Comparison of ENCODE assay signal across 8 cellular contexts in genomic region chr4:146175541-146176453, GRCh38.
DNase-seq lines count a peak whose midpoint lies in the region; ATAC-seq and TF ChIP-seq lines count a peak whose summit lies in the region.

TSS of gene LSM6 (plus strand) at chr4:146175718. CDS start at chr4:146182922, 7,204 bp downstream.

- H3K27me3 ChIP-seq in neuron (ENCODE audit: insufficient read depth, low read length) (no peaks in the 10 kb centered on the region), subcutaneous abdominal adipose tissue (ENCODE audit: control insufficient read depth in 5 of 5, insufficient read depth in 4 of 5, low read length in 5 of 5) (no peaks in the 10 kb centered on the region)

- H3K4me3 ChIP-seq in foreskin fibroblast (ENCODE audit: low read depth in 1 of 2, low read length in 2 of 2) (peak within 1 kb of the TSS; percentile 70 to 74), neuron (ENCODE audit: low read length) (peak within 1 kb of the TSS; percentile 92), subcutaneous abdominal adipose tissue (ENCODE audit: low read depth in 1 of 5, low read length in 5 of 5) (peak within 1 kb of the TSS; percentile 89 to 95 (median 91))

- ATAC-seq in GM21737 (IDR thresholded peaks at IDR 0.05; ENCODE audit: unreplicated experiment) = peak; percentile 92

- H3K27ac ChIP-seq in KOPT-K1 (ENCODE audit: low read depth, low read length, poor library complexity, severe bottlenecking) (peak within 1 kb of the TSS; percentile 80), subcutaneous abdominal adipose tissue (ENCODE audit: low read depth, low read length) (peak within 1 kb of the TSS; percentile 92)

- peaks cover 24% of the 10 kb centered on the region for H3K4me1 ChIP-seq in neuron (ENCODE audit: insufficient read depth, low read length)
- H3K4me1 ChIP-seq in subcutaneous abdominal adipose tissue (ENCODE audit: control insufficient read depth in 5 of 5, insufficient read depth in 5 of 5, low read length in 5 of 5) = peaks cover 2 to 49% (median 42%) of the 10 kb centered on the region in 5 donors

- peaks cover 8% of the 10 kb centered on the region; the same call in 1 of the 2 replicates for H3K36me3 ChIP-seq in KOPT-K1 (ENCODE audit: insufficient read depth, low read length)
- H3K36me3 ChIP-seq in neuron (ENCODE audit: insufficient read depth, low read length) = peaks cover 10% of the 10 kb centered on the region
- H3K36me3 ChIP-seq in subcutaneous abdominal adipose tissue (ENCODE audit: control insufficient read depth in 5 of 5, insufficient read depth in 5 of 5, low read length in 5 of 5) = no peaks in the 10 kb centered on the region

- H2AFZ ChIP-seq in neuron (ENCODE audit: low read depth, low read length) = peak within 1 kb of the TSS; percentile 100

- peak; percentile 87 for DNase-seq in ELF-1 (ENCODE audit: low read depth, low spot score)
- DNase-seq in SHP77 treated with DMSO at 0.1 percent for 48 hours (lab: John Stamatoyannopoulos, UW) = peak; percentile 66
- DNase-seq in activated gamma-delta T cell treated with Interleukin-2 at 50 U/mL for 16 hours = peak; percentile 76
- DNase-seq in foreskin fibroblast = peak; percentile 80 to 94

- no peaks in the 10 kb centered on the region for H3K9me3 ChIP-seq in KOPT-K1 (ENCODE audit: insufficient read depth, low read length, poor library complexity, severe bottlenecking)
- no peaks in the 10 kb centered on the region for H3K9me3 ChIP-seq in neuron (ENCODE audit: low read length)
- no peaks in the 10 kb centered on the region for H3K9me3 ChIP-seq in subcutaneous abdominal adipose tissue (ENCODE audit: control insufficient read depth in 5 of 5, low read length in 5 of 5)

- H3K9ac ChIP-seq in subcutaneous abdominal adipose tissue (ENCODE audit: low read length in 5 of 5) = peak within 1 kb of the TSS; percentile 96 to 99 (median 98)

- TF ChIP-seq CTCF in foreskin fibroblast (IDR thresholded peaks at IDR 0.05; ENCODE audit: low read depth, low read length) = peak; percentile 3

Comparison
In these comparisons a context has a peak if more than half of its experiments do, and no peak if none do; other contexts are left out.
1. Peak in every context shown above with its lines: DNase-seq, ATAC-seq, H3K4me3 ChIP-seq and H3K27ac ChIP-seq.